14 cellular contexts compared by ENCODE assay signal in the genomic region with DNA sequence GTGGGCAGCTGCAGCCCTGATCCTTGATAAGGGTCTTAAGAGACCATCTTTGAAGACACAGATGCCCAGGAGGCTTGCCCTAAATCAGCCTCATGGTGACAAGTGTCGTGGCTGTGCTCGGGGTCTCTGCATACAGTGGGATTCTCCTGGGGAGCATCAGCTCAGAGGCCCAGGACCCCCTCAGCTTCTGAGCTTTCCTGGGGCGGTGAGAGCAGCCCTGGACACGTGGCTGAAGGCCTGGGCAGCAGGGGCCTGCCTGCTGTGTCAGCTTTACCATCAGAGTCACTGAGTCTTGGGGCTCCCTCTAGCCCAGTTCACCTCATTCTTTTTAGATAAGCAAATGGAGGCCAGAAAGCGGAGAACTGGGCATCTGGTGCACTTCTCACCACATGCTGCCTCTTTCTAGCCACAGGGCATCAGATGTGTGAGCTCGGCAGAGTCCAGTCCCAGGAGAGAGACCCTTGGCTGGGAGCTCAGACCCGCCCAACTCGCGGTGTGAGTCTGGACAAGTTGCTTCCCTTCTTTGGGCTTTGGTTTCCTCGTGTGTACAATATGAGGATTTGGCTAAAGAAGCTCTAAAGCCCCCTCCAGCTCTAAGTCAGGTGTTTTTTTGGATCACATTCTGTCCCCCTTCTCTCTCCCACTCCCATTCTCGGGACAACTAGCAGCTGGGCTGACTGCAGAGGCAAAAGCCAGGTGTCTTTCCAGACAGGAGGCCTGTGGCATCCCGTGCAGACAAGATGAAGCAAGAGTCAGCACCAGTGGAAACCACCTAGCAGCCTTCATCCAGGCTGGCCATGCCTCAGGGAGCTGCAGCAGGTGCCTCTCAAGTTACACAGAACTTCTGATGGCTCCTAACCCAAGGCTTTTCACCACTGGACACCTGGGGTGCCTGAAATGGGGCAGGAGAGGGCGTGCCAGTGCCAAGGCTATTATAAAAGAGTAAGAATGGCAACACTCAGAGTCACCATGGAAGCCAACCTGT.
DNase-seq lines count a peak whose midpoint lies in the region; ATAC-seq, FAIRE-seq and TF ChIP-seq lines count a peak whose summit lies in the region.
"Had no signal": no experiment of that assay in that cellular context is flagged by ENCODE, and none has a peak within 500 bp of the region (broad histone marks: within the 10 kb centered on the region; RNA-seq: fewer than 3 reads in every experiment).

No MANE protein-coding gene starts in this region.

- H3K4me3 Mint-ChIP-seq in activated naive CD4-positive, alpha-beta T cell treated with anti-CD3 and anti-CD28 coated beads, Interleukin-2, amount 50 U/mL, for 24 hours = no peak overlapping the region
- H3K4me3 Mint-ChIP-seq in activated naive CD4-positive, alpha-beta T cell treated with anti-CD3 and anti-CD28 coated beads, Interleukin-2, amount 10 ng/mL, durations not matched to agents 7 days and 5 days = no peak overlapping the region
- no peak overlapping the region for H3K4me3 Mint-ChIP-seq in effector memory CD8-positive, alpha-beta T cell

- no peak for FAIRE-seq in H54 (lab: Jason Lieb, UNC)
- FAIRE-seq: RCC 7860 had no signal

- H3K27me3 ChIP-seq in uterus = no peaks in the 10 kb centered on the region
- H3K27me3 ChIP-seq: gastrocnemius medialis, right atrium auricular region had no signal

- no peaks in the 10 kb centered on the region for H3K9me3 ChIP-seq in uterus
- H3K9me3 ChIP-seq: gastrocnemius medialis, right atrium auricular region had no signal

- intact Hi-C loops in uterus (cut with DNase I; ENCODE audit: low total_unique reads) = no loop called here

- H3K36me3 Mint-ChIP-seq in activated naive CD4-positive, alpha-beta T cell treated with anti-CD3 and anti-CD28 coated beads, Interleukin-2, amount 50 U/mL, for 24 hours = no peaks in the 10 kb centered on the region
- peaks cover 2% of the 10 kb centered on the region for H3K36me3 Mint-ChIP-seq in activated naive CD4-positive, alpha-beta T cell treated with anti-CD3 and anti-CD28 coated beads, Interleukin-2, amount 10 ng/mL, durations not matched to agents 7 days and 5 days
- no peaks in the 10 kb centered on the region for H3K36me3 Mint-ChIP-seq in effector memory CD8-positive, alpha-beta T cell (ENCODE audit: insufficient read depth)

- peaks cover 19 to 27% of the 10 kb centered on the region in 2 donors for H3K4me1 ChIP-seq in uterus

- CTCF ChIA-PET in activated naive CD4-positive, alpha-beta T cell treated with anti-CD3 and anti-CD28 coated beads, Interleukin-2, amount 10 ng/mL, durations not matched to agents 7 days and 5 days (lab: Charles Lee) = interaction anchor here (0.8 to 5.6 kb wide), 10 partner anchors 9 to 311 kb away, joined by 3 to 40 read pairs (median 4); no protein-coding TSS in a partner anchor

- ATAC-seq in HG03342 (IDR thresholded peaks at IDR 0.05; ENCODE audit: unreplicated experiment) = no peak
- ATAC-seq in effector memory CD8-positive, alpha-beta T cell (replicated peaks) = no peak

- H3K9me3 Mint-ChIP-seq in activated naive CD4-positive, alpha-beta T cell treated with anti-CD3 and anti-CD28 coated beads, Interleukin-2, amount 50 U/mL, for 24 hours = no peaks in the 10 kb centered on the region
- H3K9me3 Mint-ChIP-seq in activated naive CD4-positive, alpha-beta T cell treated with anti-CD3 and anti-CD28 coated beads, Interleukin-2, amount 10 ng/mL, durations not matched to agents 7 days and 5 days = no peaks in the 10 kb centered on the region
- H3K9me3 Mint-ChIP-seq in effector memory CD8-positive, alpha-beta T cell = no peaks in the 10 kb centered on the region

- H3K4me3 ChIP-seq in uterus = no peak overlapping the region
- H3K4me3 ChIP-seq: gastrocnemius medialis, right atrium auricular region had no signal

- H3K27me3 Mint-ChIP-seq in activated naive CD4-positive, alpha-beta T cell treated with anti-CD3 and anti-CD28 coated beads, Interleukin-2, amount 50 U/mL, for 24 hours = no peaks in the 10 kb centered on the region
- peaks cover 45% of the 10 kb centered on the region for H3K27me3 Mint-ChIP-seq in activated naive CD4-positive, alpha-beta T cell treated with anti-CD3 and anti-CD28 coated beads, Interleukin-2, amount 10 ng/mL, durations not matched to agents 7 days and 5 days
- peaks cover 18 to 86% of the 10 kb centered on the region in 2 donors for H3K27me3 Mint-ChIP-seq in effector memory CD8-positive, alpha-beta T cell

- TF ChIP-seq POLR2A in uterus (IDR thresholded peaks at IDR 0.05) = no peak
- no peak for TF ChIP-seq POLR2A in H54 (IDR thresholded peaks at IDR 0.05; ENCODE audit: low read depth, low read length)

- no peaks in the 10 kb centered on the region for H3K36me3 ChIP-seq in uterus
- H3K36me3 ChIP-seq: gastrocnemius medialis, right atrium auricular region had no signal

- peak overlapping the region; percentile 87 for H3K27ac Mint-ChIP-seq in activated naive CD4-positive, alpha-beta T cell treated with anti-CD3 and anti-CD28 coated beads, Interleukin-2, amount 50 U/mL, for 24 hours
- H3K27ac Mint-ChIP-seq in activated naive CD4-positive, alpha-beta T cell treated with anti-CD3 and anti-CD28 coated beads, Interleukin-2, amount 10 ng/mL, durations not matched to agents 7 days and 5 days = no peak overlapping the region
- H3K27ac Mint-ChIP-seq in effector memory CD8-positive, alpha-beta T cell = no peak overlapping the region

- no peak for TF ChIP-seq CTCF in uterus (IDR thresholded peaks at IDR 0.05)

- H3K4me1 Mint-ChIP-seq in activated naive CD4-positive, alpha-beta T cell treated with anti-CD3 and anti-CD28 coated beads, Interleukin-2, amount 50 U/mL, for 24 hours = peaks cover 73% of the 10 kb centered on the region
- peaks cover 66% of the 10 kb centered on the region for H3K4me1 Mint-ChIP-seq in activated naive CD4-positive, alpha-beta T cell treated with anti-CD3 and anti-CD28 coated beads, Interleukin-2, amount 10 ng/mL, durations not matched to agents 7 days and 5 days
- peaks cover 27 to 28% of the 10 kb centered on the region in 2 donors for H3K4me1 Mint-ChIP-seq in effector memory CD8-positive, alpha-beta T cell (ENCODE audit: low read depth in 2 of 2)

- peak overlapping the region; percentile 82 to 88 for H3K27ac ChIP-seq in uterus
- H3K27ac ChIP-seq: C4-2B had no signal

- DNase-seq in activated naive CD4-positive, alpha-beta T cell treated with anti-CD3 and anti-CD28 coated beads, Interleukin-2, amount 10 ng/mL, durations not matched to agents 7 days and 5 days = no peak
- DNase-seq in NCI-H345 (lab: John Stamatoyannopoulos, UW) (peak; percentile 96), islet precursor cell (peak; percentile 51), uterus (peak in 1 of 2 donors; percentile 26), H54 (ENCODE audit: insufficient read length, low spot score) (no peak)
- no peak for DNase-seq in effector memory CD8-positive, alpha-beta T cell
- DNase-seq: gastrocnemius medialis; stimulated activated CD4-positive, alpha-beta T cell treated with anti-CD3 and anti-CD28 coated beads, Interleukin-4, amount 100 ng/mL, for 24 hours; stimulated activated naive CD4-positive, alpha-beta T cell treated with Interleukin-2 at 50 U/mL for 16 hours had no signal

Comparison
In these comparisons a context has a peak if more than half of its experiments do, and no peak if none do; other contexts are left out.
1. DNase-seq: peak in NCI-H345 (single experiment) and islet precursor cell (single experiment); none in activated naive CD4-positive, alpha-beta T cell treated with anti-CD3 and anti-CD28 coated beads, Interleukin-2, amount 10 ng/mL, durations not matched to agents 7 days and 5 days (single experiment), H54 (single experiment) and effector memory CD8-positive, alpha-beta T cell (0 of 3).